33 cellular contexts compared by ENCODE assay signal in the genomic region with DNA sequence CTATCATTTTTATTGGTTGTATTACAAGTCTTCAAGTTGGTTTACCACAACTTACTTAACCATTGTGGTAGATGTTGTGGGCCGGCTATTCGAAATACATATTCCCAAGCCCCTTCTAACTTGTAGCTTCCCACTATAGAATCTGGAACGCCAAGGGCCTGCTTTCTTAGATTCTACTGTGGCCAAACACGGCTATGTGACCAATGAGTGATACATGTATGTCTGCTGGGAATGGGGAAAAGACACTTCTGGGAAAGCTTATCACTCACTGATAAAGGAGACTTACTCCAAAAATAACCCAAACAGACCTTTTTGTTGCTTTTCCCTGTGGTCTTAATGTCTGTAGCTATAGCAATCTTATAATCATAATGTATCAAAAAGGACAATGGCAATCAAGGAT.
"Had no signal": no experiment of that assay in that cellular context is flagged by ENCODE, and none has a peak within 500 bp of the region (broad histone marks: within the 10 kb centered on the region; RNA-seq: fewer than 3 reads in every experiment).

No MANE protein-coding gene starts in this region.

- FAIRE-seq: astrocyte, TTC549 had no signal

- H3K9me3 ChIP-seq: adrenal gland, body of pancreas, breast epithelium had no signal

- DNase-seq: activated B cell treated with CpG ODN at 0.5 μM for 24 hours; activated CD4-positive, alpha-beta memory T cell treated with anti-CD3 and anti-CD28 coated beads for 36 hours; activated CD4-positive, alpha-beta T cell treated with anti-CD3 and anti-CD28 coated beads for 4 hours; activated CD4-positive, alpha-beta T cell treated with anti-CD3 and anti-CD28 coated beads, Interleukin-2, amount 50 U/mL, for 1 hour; activated CD4-positive, alpha-beta T cell treated with anti-CD3 and anti-CD28 coated beads, Interleukin-2, amount 50 U/mL, for 4 hours; activated CD4-positive, CD25-positive, alpha-beta regulatory T cell treated with anti-CD3 and anti-CD28 coated beads, Interleukin-2, amount 50 U/mL, for 72 hours; activated CD8-positive, alpha-beta memory T cell treated with anti-CD3 and anti-CD28 coated beads, Interleukin-2, amount 50 U/mL, for 4 hours; activated CD8-positive, alpha-beta T cell treated with anti-CD3 and anti-CD28 coated beads for 36 hours; activated effector memory CD4-positive, alpha-beta T cell treated with anti-CD3 and anti-CD28 coated beads, Interleukin-2, amount 50 U/mL, for 16 hours; activated gamma-delta T cell treated with Interleukin-2 at 50 U/mL for 16 hours; activated naive CD4-positive, alpha-beta T cell; activated naive CD4-positive, alpha-beta T cell treated with anti-CD3 and anti-CD28 coated beads for 36 hours; activated naive CD4-positive, alpha-beta T cell treated with anti-CD3 and anti-CD28 coated beads, Interleukin-2, amount 50 U/mL, for 16 hours; activated naive CD8-positive, alpha-beta T cell treated with anti-CD3 and anti-CD28 coated beads for 36 hours; activated T-cell treated with anti-CD3 and anti-CD28 coated beads for 4 hours; activated T-cell treated with anti-CD3 and anti-CD28 coated beads, Interleukin-2, amount 50 U/mL, for 1 hour; activated T-cell treated with anti-CD3 and anti-CD28 coated beads, Interleukin-2, amount 50 U/mL, for 4 hours; activated T-cell treated with anti-CD3 and anti-CD28 coated beads, Interleukin-2, amount 50 U/mL, for 72 hours; adrenal gland; amniotic stem cell; aorta; body of pancreas; brain microvascular endothelial cell; central memory CD4-positive, alpha-beta T cell; T-helper 1 cell; T-helper 2 cell; T-helper 9 cell had no signal

- H3K27me3 ChIP-seq: adrenal gland, body of pancreas, brain microvascular endothelial cell, breast epithelium had no signal

- ATAC-seq: activated CD8-positive, alpha-beta T cell treated with anti-CD3 and anti-CD28 coated beads for 36 hours; activated naive CD4-positive, alpha-beta T cell treated with anti-CD3 and anti-CD28 coated beads, Interleukin-2, amount 50 U/mL, for 72 hours; activated T-cell treated with anti-CD3 and anti-CD28 coated beads, Interleukin-2, amount 50 U/mL, for 4 hours; activated T-cell treated with anti-CD3 and anti-CD28 coated beads, Interleukin-2, amount 50 U/mL, for 72 hours; activated T-helper 17 cell treated with anti-CD3 and anti-CD28 coated beads, Interleukin-2, amount 50 U/mL, for 72 hours; body of pancreas had no signal

- H3K4me3 ChIP-seq: adrenal gland, body of pancreas, breast epithelium had no signal

- H3K27ac ChIP-seq: adrenal gland, body of pancreas, brain microvascular endothelial cell, breast epithelium, VCaP had no signal

- H3K4me1 ChIP-seq: adrenal gland, body of pancreas, breast epithelium had no signal

- H3K36me3 ChIP-seq: adrenal gland, brain microvascular endothelial cell, breast epithelium had no signal
